ENCODE assay signal across 25 cellular contexts in genomic region chr7:37925620-37926019, GRCh38. TPM values are rescaled to one million over a fixed set of nuclear protein-coding genes. Genes with fewer than 3 reads are reported as not detected.
"Had no signal": no experiment of that assay in that cellular context is flagged by ENCODE, and none has a peak within 500 bp of the region (broad histone marks: within the 10 kb centered on the region; RNA-seq: fewer than 3 reads in every experiment).

No MANE protein-coding gene starts in this region.

- H3K36me3 ChIP-seq: neutrophil, pancreas, prostate gland, right lobe of liver, sigmoid colon, thoracic aorta, thyroid gland, upper lobe of left lung had no signal

- DNase-seq: naive thymus-derived CD4-positive, alpha-beta T cell; natural killer cell; nucleus accumbens; pancreas; right cardiac atrium; right lobe of liver; sigmoid colon; small intestine; stimulated activated CD4-positive, alpha-beta T cell treated with anti-CD3 and anti-CD28 coated beads, Interleukin-15, amount 100 ng/mL, for 24 hours; stimulated activated CD4-positive, alpha-beta T cell treated with anti-CD3 and anti-CD28 coated beads, Interleukin-2, amount 100 ng/mL, for 24 hours; stimulated activated CD4-positive, alpha-beta T cell treated with anti-CD3 and anti-CD28 coated beads, Interleukin-2, amount 100 ng/mL, for 48 hours; stimulated activated CD4-positive, alpha-beta T cell treated with anti-CD3 and anti-CD28 coated beads, Interleukin-4, amount 100 ng/mL, for 24 hours; stimulated activated naive B cell treated with anti-CD40 and anti-IgM and Interleukin-4, amounts not matched to agents 10 μg/mL and 1 μg/mL and 100 μg/mL, for 72 hours; stimulated activated naive CD4-positive, alpha-beta T cell treated with Interleukin-2 at 50 U/mL for 16 hours; thyroid gland; trophoblast cell; upper lobe of left lung had no signal

- H3K9me3 ChIP-seq: neutrophil, pancreas, prostate gland, right lobe of liver, sigmoid colon, thoracic aorta, thyroid gland had no signal

- H3K27ac ChIP-seq: neutrophil, pancreas, prostate gland, right lobe of liver, sigmoid colon, thoracic aorta, thyroid gland had no signal

- H3K27ac Mint-ChIP-seq: naive thymus-derived CD4-positive, alpha-beta T cell; natural killer cell; stimulated activated effector memory CD8-positive, alpha-beta T cell treated with anti-CD3 and anti-CD28 coated beads, Interleukin-12 subunit alpha, Interleukin-12 subunit beta, amount 100 ng/mL, for 72 hours; stimulated activated naive B cell treated with anti-CD40 and anti-IgM and Interleukin-4, amounts not matched to agents 10 μg/mL and 1 μg/mL and 100 μg/mL, for 72 hours; stimulated activated naive CD8-positive, alpha-beta T cell treated with anti-CD3 and anti-CD28 coated beads, Interleukin-15, Interleukin-2, amounts not matched to agents 100 ng/mL and 50 ng/mL, for 24 hours had no signal

- H3K27me3 ChIP-seq: pancreas, right lobe of liver, thyroid gland, tibial nerve, upper lobe of left lung had no signal

- H3K4me1 Mint-ChIP-seq: stimulated activated effector memory CD8-positive, alpha-beta T cell treated with anti-CD3 and anti-CD28 coated beads, Interleukin-12 subunit alpha, Interleukin-12 subunit beta, amount 100 ng/mL, for 72 hours had no signal

- H3K4me3 Mint-ChIP-seq: naive thymus-derived CD4-positive, alpha-beta T cell; natural killer cell; nephron; stimulated activated effector memory CD8-positive, alpha-beta T cell treated with anti-CD3 and anti-CD28 coated beads, Interleukin-12 subunit alpha, Interleukin-12 subunit beta, amount 100 ng/mL, for 72 hours; stimulated activated naive B cell treated with anti-CD40 and anti-IgM and Interleukin-4, amounts not matched to agents 10 μg/mL and 1 μg/mL and 100 μg/mL, for 72 hours; stimulated activated naive CD8-positive, alpha-beta T cell treated with anti-CD3 and anti-CD28 coated beads, Interleukin-15, Interleukin-2, amounts not matched to agents 100 ng/mL and 50 ng/mL, for 24 hours had no signal

- ATAC-seq: naive thymus-derived CD4-positive, alpha-beta T cell; natural killer cell; pancreas; right cardiac atrium; right lobe of liver; stimulated activated effector memory CD8-positive, alpha-beta T cell treated with anti-CD3 and anti-CD28 coated beads, Interleukin-12 subunit alpha, Interleukin-12 subunit beta, amount 100 ng/mL, for 72 hours; stimulated activated naive B cell treated with anti-CD40 and anti-IgM and Interleukin-4, amounts not matched to agents 10 μg/mL and 1 μg/mL and 100 μg/mL, for 72 hours had no signal

- H3K9me3 Mint-ChIP-seq: natural killer cell; stimulated activated effector memory CD8-positive, alpha-beta T cell treated with anti-CD3 and anti-CD28 coated beads, Interleukin-12 subunit alpha, Interleukin-12 subunit beta, amount 100 ng/mL, for 72 hours; stimulated activated naive B cell treated with anti-CD40 and anti-IgM and Interleukin-4, amounts not matched to agents 10 μg/mL and 1 μg/mL and 100 μg/mL, for 72 hours; stimulated activated naive CD8-positive, alpha-beta T cell treated with anti-CD3 and anti-CD28 coated beads, Interleukin-15, Interleukin-2, amounts not matched to agents 100 ng/mL and 50 ng/mL, for 24 hours had no signal

- H3K4me3 ChIP-seq: pancreas, prostate gland, right lobe of liver, sigmoid colon, thoracic aorta, thyroid gland, tibial nerve, upper lobe of left lung had no signal

RNA-seq across cellular contexts. Expression of gene SFRP4, which starts 9.0 kb away (rescaled TPM):
- total RNA-seq: naive thymus-derived CD4-positive, alpha-beta T cell; pulmonary artery endothelial cell had no signal
